ENCODE assay signal across 8 cellular contexts in genomic region chr7:143287321-143287934, GRCh38. TPM values are rescaled to one million over a fixed set of nuclear protein-coding genes. Genes with fewer than 3 reads are reported as not detected.
A peak's percentile ranks its signal among the peaks of the same experiment; 100 is the strongest.
DNase-seq lines count a peak whose midpoint lies in the region; ATAC-seq and TF ChIP-seq lines count a peak whose summit lies in the region.

No MANE protein-coding gene starts in this region.

- no peaks in the 10 kb centered on the region for H3K27me3 Mint-ChIP-seq in CD8-positive, alpha-beta T cell (ENCODE audit: low read depth)
- no peaks in the 10 kb centered on the region for H3K27me3 Mint-ChIP-seq in progenitor cell of endocrine pancreas

- H3K9me3 Mint-ChIP-seq in CD8-positive, alpha-beta T cell: no peaks in the 10 kb centered on the region
- peaks cover 8% of the 10 kb centered on the region for H3K9me3 Mint-ChIP-seq in progenitor cell of endocrine pancreas (ENCODE audit: low read depth)

- no peak for TF ChIP-seq CTCF in CD8-positive, alpha-beta T cell (IDR thresholded peaks at IDR 0.05)
- TF ChIP-seq CTCF in Peyer's patch (IDR thresholded peaks at IDR 0.05) (no peak), epithelial cell of proximal tubule (conservative IDR thresholded peaks at IDR 0.05; ENCODE audit: low read depth, low read length) (no peak), progenitor cell of endocrine pancreas (IDR thresholded peaks at IDR 0.05; ENCODE audit: unreplicated experiment) (no peak)

- peak overlapping the region; percentile 29 for H3K4me3 ChIP-seq in CD8-positive, alpha-beta T cell (ENCODE audit: low read depth, low read length)
- peak overlapping the region; percentile 77 to 94 (median 87) for H3K4me3 ChIP-seq in Peyer's patch
- peak overlapping the region; percentile 40 for H3K4me3 ChIP-seq in epithelial cell of proximal tubule (ENCODE audit: low read depth, low read length)

- peaks cover 3% of the 10 kb centered on the region for H3K36me3 ChIP-seq in CD8-positive, alpha-beta T cell (ENCODE audit: insufficient read depth, low read length)
- peaks cover 0 to 11% (median 0%) of the 10 kb centered on the region in 3 donors for H3K36me3 ChIP-seq in Peyer's patch

- CTCF ChIA-PET in CD8-positive, alpha-beta T cell (lab: Charles Lee): interaction anchor here (0.8 to 3.8 kb wide), 13 partner anchors 8 to 476 kb away, joined by 3 to 20 read pairs (median 3); no protein-coding TSS in a partner anchor

- H3K4me3 Mint-ChIP-seq in CD8-positive, alpha-beta T cell: peak overlapping the region; percentile 93
- peak overlapping the region; percentile 94 for H3K4me3 Mint-ChIP-seq in progenitor cell of endocrine pancreas (ENCODE audit: low read depth)

- H3K27ac Mint-ChIP-seq in CD8-positive, alpha-beta T cell: peak overlapping the region; percentile 91
- H3K27ac Mint-ChIP-seq in progenitor cell of endocrine pancreas: peak overlapping the region; percentile 96

- no peak for ATAC-seq in CD8-positive, alpha-beta T cell
- no peak for ATAC-seq in HG03045 (IDR thresholded peaks at IDR 0.05; ENCODE audit: unreplicated experiment)

- peaks cover 22% of the 10 kb centered on the region for H3K36me3 Mint-ChIP-seq in CD8-positive, alpha-beta T cell
- H3K36me3 Mint-ChIP-seq in progenitor cell of endocrine pancreas (ENCODE audit: insufficient read depth): peaks cover 16% of the 10 kb centered on the region

- DNase-seq in CD8-positive, alpha-beta T cell: no peak
- DNase-seq in Peyer's patch (no peak), epithelial cell of proximal tubule (ENCODE audit: low read depth) (no peak), progenitor cell of endocrine pancreas (ENCODE audit: low spot score, unreplicated experiment) (no peak), SW 1271 (lab: John Stamatoyannopoulos, UW) (no peak), GDM1 (lab: John Stamatoyannopoulos, UW) (no peak)
- no peak for DNase-seq in stimulated activated CD4-positive, alpha-beta T cell treated with anti-CD3 and anti-CD28 coated beads, Interleukin-15, amount 100 ng/mL, for 24 hours

- POLR2A ChIA-PET in CD8-positive, alpha-beta T cell (lab: Charles Lee): interaction anchor here (0.8 to 1.7 kb wide), 14 partner anchors 8 to 118 kb away, joined by 3 to 10 read pairs (median 5); partner anchors contain the start of gene GSTK1

- no peaks in the 10 kb centered on the region for H3K27me3 ChIP-seq in CD8-positive, alpha-beta T cell (ENCODE audit: insufficient read depth, low read length)
- no peaks in the 10 kb centered on the region for H3K27me3 ChIP-seq in Peyer's patch

- intact Hi-C loops in CD8-positive, alpha-beta T cell (cut with DNase I, micrococcal nuclease): loop anchor here (2.0 to 10.0 kb wide), 3 partner anchors 19 to 483 kb away; partner anchors contain the start of gene EPHA1 (in 1 of the 2)

- TF ChIP-seq POLR2A in Peyer's patch (IDR thresholded peaks at IDR 0.05): no peak

- H3K27ac ChIP-seq in CD8-positive, alpha-beta T cell (ENCODE audit: low read depth, low read length): peak overlapping the region; percentile 14
- H3K27ac ChIP-seq in Peyer's patch: peak overlapping the region; percentile 64 to 97 (median 77)

- H3K9me3 ChIP-seq in CD8-positive, alpha-beta T cell (ENCODE audit: low read length): no peaks in the 10 kb centered on the region
- no peaks in the 10 kb centered on the region for H3K9me3 ChIP-seq in Peyer's patch

- H3K4me1 Mint-ChIP-seq in CD8-positive, alpha-beta T cell (ENCODE audit: low read depth): peaks cover 53% of the 10 kb centered on the region
- H3K4me1 Mint-ChIP-seq in progenitor cell of endocrine pancreas (ENCODE audit: low read depth): peaks cover 32% of the 10 kb centered on the region

- peaks cover 40% of the 10 kb centered on the region for H3K4me1 ChIP-seq in CD8-positive, alpha-beta T cell (ENCODE audit: insufficient read depth, low read length)
- H3K4me1 ChIP-seq in Peyer's patch: peaks cover 3 to 38% (median 13%) of the 10 kb centered on the region in 4 donors

RNA-seq across cellular contexts. Expression of gene CASP2, which starts 0.7 kb away (rescaled TPM):
- 10 to 100 TPM; 16.0 to 19.1 TPM for total RNA-seq in CD8-positive, alpha-beta T cell
- total RNA-seq in Peyer's patch (10 to 100 TPM; 34.8 to 43.7 (median 38.3) TPM), epithelial cell of proximal tubule (17.8 and 18.7 TPM in 2 replicates), progenitor cell of endocrine pancreas (65.5 and 68.9 TPM in 2 replicates)

RNA-seq across cellular contexts. Expression of gene TMEM139, which starts 2.7 kb away (rescaled TPM):
- under 1 TPM in 1 of 2 experiments, not detected in 1; 0.24 TPM for total RNA-seq in CD8-positive, alpha-beta T cell
- total RNA-seq in Peyer's patch: 100 to 1,000 TPM in 3 of 4 donors, 10 to 100 TPM in 1; 54.5 to 162 (median 130) TPM
- total RNA-seq in epithelial cell of proximal tubule: 14.5 and 30.9 TPM in 2 replicates
- total RNA-seq in progenitor cell of endocrine pancreas: 4.7 and 5.1 TPM in 2 replicates

RNA-seq across cellular contexts. Expression of gene GSTK1, which starts 24.2 kb away (rescaled TPM):
- 100 to 1,000 TPM; 200 to 208 TPM for total RNA-seq in CD8-positive, alpha-beta T cell
- total RNA-seq in Peyer's patch (100 to 1,000 TPM; 202 to 580 (median 484) TPM), epithelial cell of proximal tubule (95.1 and 141 TPM in 2 replicates), progenitor cell of endocrine pancreas (110 and 114 TPM in 2 replicates)

RNA-seq across cellular contexts. Expression of gene CLCN1, which starts 28.5 kb away (rescaled TPM):
- not detected for total RNA-seq in CD8-positive, alpha-beta T cell
- total RNA-seq in Peyer's patch (1 to 10 TPM in 3 of 4 donors, not detected in 1; 1.1 to 6.5 (median 2.5) TPM), epithelial cell of proximal tubule (not detected in 2 replicates), progenitor cell of endocrine pancreas (0.09 and 0.14 TPM in 2 replicates)

Comparison
In these comparisons a context has a peak if more than half of its experiments do, and no peak if none do; other contexts are left out.
1. H3K4me3 ChIP-seq: peak in every context shown above with its lines; median percentile 87 in Peyer's patch; 40 in epithelial cell of proximal tubule; 29 in CD8-positive, alpha-beta T cell.